In genomic region chr11:14417186-14417585, GRCh38 we compare ENCODE assay signal across 1 cellular context.
TF ChIP-seq lines count a peak whose summit lies in the region.

No MANE protein-coding gene starts in this region.

TF ChIP-seq in K562, 482 proteins besides CTCF, POLR2A, EP300 and RAD21:
- TF ChIP-seq ZNF79 (CRISPR knock-in tag; IDR thresholded peaks at IDR 0.05; ENCODE audit: low read depth): no peak
- TF ChIP-seq, protein P1, sequence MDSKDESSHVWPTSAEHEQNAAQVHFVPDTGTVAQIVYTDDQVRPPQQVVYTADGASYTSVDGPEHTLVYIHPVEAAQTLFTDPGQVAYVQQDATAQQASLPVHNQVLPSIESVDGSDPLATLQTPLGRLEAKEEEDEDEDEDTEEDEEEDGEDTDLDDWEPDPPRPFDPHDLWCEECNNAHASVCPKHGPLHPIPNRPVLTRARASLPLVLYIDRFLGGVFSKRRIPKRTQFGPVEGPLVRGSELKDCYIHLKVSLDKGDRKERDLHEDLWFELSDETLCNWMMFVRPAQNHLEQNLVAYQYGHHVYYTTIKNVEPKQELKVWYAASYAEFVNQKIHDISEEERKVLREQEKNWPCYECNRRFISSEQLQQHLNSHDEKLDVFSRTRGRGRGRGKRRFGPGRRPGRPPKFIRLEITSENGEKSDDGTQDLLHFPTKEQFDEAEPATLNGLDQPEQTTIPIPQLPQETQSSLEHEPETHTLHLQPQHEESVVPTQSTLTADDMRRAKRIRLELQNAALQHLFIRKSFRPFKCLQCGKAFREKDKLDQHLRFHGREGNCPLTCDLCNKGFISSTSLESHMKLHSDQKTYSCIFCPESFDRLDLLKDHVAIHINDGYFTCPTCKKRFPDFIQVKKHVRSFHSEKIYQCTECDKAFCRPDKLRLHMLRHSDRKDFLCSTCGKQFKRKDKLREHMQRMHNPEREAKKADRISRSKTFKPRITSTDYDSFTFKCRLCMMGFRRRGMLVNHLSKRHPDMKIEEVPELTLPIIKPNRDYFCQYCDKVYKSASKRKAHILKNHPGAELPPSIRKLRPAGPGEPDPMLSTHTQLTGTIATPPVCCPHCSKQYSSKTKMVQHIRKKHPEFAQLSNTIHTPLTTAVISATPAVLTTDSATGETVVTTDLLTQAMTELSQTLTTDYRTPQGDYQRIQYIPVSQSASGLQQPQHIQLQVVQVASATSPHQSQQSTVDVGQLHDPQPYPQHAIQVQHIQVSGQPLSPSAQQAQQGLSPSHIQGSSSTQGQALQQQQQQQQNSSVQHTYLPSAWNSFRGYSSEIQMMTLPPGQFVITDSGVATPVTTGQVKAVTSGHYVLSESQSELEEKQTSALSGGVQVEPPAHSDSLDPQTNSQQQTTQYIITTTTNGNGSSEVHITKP (IDR thresholded peaks at IDR 0.05; ENCODE audit: partially characterized antibody): peak; percentile 34
